ENCODE assay signal across 12 cellular contexts in genomic region chr14:20262642-20263128, GRCh38. TPM values are rescaled to one million over a fixed set of nuclear protein-coding genes. Genes with fewer than 3 reads are reported as not detected.
DNase-seq lines count a peak whose midpoint lies in the region; ATAC-seq, FAIRE-seq and TF ChIP-seq lines count a peak whose summit lies in the region.
"Had no signal": no experiment of that assay in that cellular context is flagged by ENCODE, and none has a peak within 500 bp of the region (broad histone marks: within the 10 kb centered on the region; RNA-seq: fewer than 3 reads in every experiment).

No MANE protein-coding gene starts in this region.

- H3K4me1 ChIP-seq in A549 (peaks cover 10% of the 10 kb centered on the region; the same call in 2 of the 3 replicates), SK-N-SH (ENCODE audit: control insufficient read depth in 1 of 2, insufficient read depth in 2 of 2, low read depth in 1 of 2, low read length in 1 of 2) (peaks cover 0 to 7% of the 10 kb centered on the region in 2 experiments; a peak in 1 of 4 replicates)
- H3K4me1 ChIP-seq: thyroid gland had no signal

- POLR2A ChIA-PET in A549 (lab: Yijun Ruan, JAX): no interaction called here
- POLR2A ChIA-PET in SK-N-SH (lab: Yijun Ruan, JAX): no interaction called here

- H3K27me3 ChIP-seq in SK-N-SH (ENCODE audit: insufficient read depth): no peaks in the 10 kb centered on the region
- H3K27me3 ChIP-seq: thyroid gland had no signal

- no peak for FAIRE-seq in A549 (lab: Jason Lieb, UNC)

- H3K4me3 ChIP-seq in A549: no peak overlapping the region
- no peak overlapping the region for H3K4me3 ChIP-seq in SK-N-SH (ENCODE audit: low read depth in 2 of 2, low read length in 1 of 2)
- no peak overlapping the region for H3K4me3 ChIP-seq in foreskin fibroblast (ENCODE audit: low read depth in 1 of 2, low read length in 2 of 2)
- H3K4me3 ChIP-seq: thyroid gland had no signal

- TF ChIP-seq RAD21 in A549 (conservative IDR thresholded peaks at IDR 0.05 in 1 of 2, IDR thresholded peaks at IDR 0.05 in 1 of 2) (no peak), SK-N-SH (IDR thresholded peaks at IDR 0.05; ENCODE audit: low read length) (no peak)

- no peak overlapping the region for H3K9ac ChIP-seq in SK-N-SH
- H3K9ac ChIP-seq: KMS-11 had no signal

- TF ChIP-seq POLR2A in A549 (IDR thresholded peaks at IDR 0.05; ENCODE audit: low read length): no peak

- TF ChIP-seq EP300 in A549 (IDR thresholded peaks at IDR 0.05) (no peak), SK-N-SH (IDR thresholded peaks at IDR 0.05; ENCODE audit: borderline replicate concordance in 1 of 2, low read depth in 1 of 2, low read length in 1 of 2) (no peak)

- no peaks in the 10 kb centered on the region for H3K79me2 ChIP-seq in SK-N-SH (ENCODE audit: insufficient read depth)

- no peaks in the 10 kb centered on the region for H3K36me3 ChIP-seq in SK-N-SH (replicated peaks in 1 of 2; ENCODE audit: control insufficient read depth in 1 of 2, insufficient read depth in 2 of 2, low read length in 1 of 2)
- H3K36me3 ChIP-seq: thyroid gland had no signal

- CTCF ChIA-PET in A549 (lab: Yijun Ruan, JAX) (interaction anchor here (0.7 to 0.8 kb wide), 2 partner anchors 11 to 25 kb away, joined by 3 to 4 read pairs; no protein-coding TSS in a partner anchor), SK-N-SH (lab: Yijun Ruan, JAX) (interaction anchor here (1.0 kb wide), 1 partner anchor 27 kb away, joined by 3 read pairs; no protein-coding TSS in a partner anchor)

- no peaks in the 10 kb centered on the region for H4K20me1 ChIP-seq in SK-N-SH (ENCODE audit: insufficient read depth)

- H3K4me2 ChIP-seq in A549 (peak overlapping the region; percentile 45; the same call in 2 of the 3 replicates), SK-N-SH (no peak overlapping the region)
- H3K4me2 ChIP-seq: KMS-11 had no signal

- DNase-seq in A549 (ENCODE audit: low read depth in 1 of 2, low spot score in 1 of 2): peak in 1 of 2 experiments; percentile 32
- peak; percentile 86 for DNase-seq in HCEC 1CT
- DNase-seq in SK-N-SH: no peak
- peak; percentile 53 to 91 for DNase-seq in foreskin fibroblast
- no peak for DNase-seq in central memory CD4-positive, alpha-beta T cell
- DNase-seq in midbrain (lab: John Stamatoyannopoulos, UW): no peak
- DNase-seq: NCI-H524, nucleus accumbens, thyroid gland had no signal

- no peak for TF ChIP-seq CTCF in A549 (IDR thresholded peaks at IDR 0.05)
- no peak for TF ChIP-seq CTCF in SK-N-SH (IDR thresholded peaks at IDR 0.05)
- TF ChIP-seq CTCF in foreskin fibroblast (IDR thresholded peaks at IDR 0.05; ENCODE audit: low read depth, low read length): no peak

- H3K27ac ChIP-seq in A549 (peak overlapping the region; percentile 25 to 78; a peak in 4 of 6 replicates), SK-N-SH (ENCODE audit: low read depth in 2 of 2, low read length in 1 of 2) (0 out of 4 replicates have a peak overlapping the region, but pooled peaks of 1 of the 2 experiments have one; percentile 1)
- H3K27ac ChIP-seq: KMS-11, thyroid gland had no signal

- H3F3A ChIP-seq in SK-N-SH (replicated peaks; ENCODE audit: insufficient read depth): peaks cover 3% of the 10 kb centered on the region

- ATAC-seq in A549 (peak; percentile 30 to 66; a peak in 3 of 6 replicates), GM19324 (IDR thresholded peaks at IDR 0.05; ENCODE audit: low FRiP score, unreplicated experiment) (no peak), HG02571 (IDR thresholded peaks at IDR 0.05; ENCODE audit: unreplicated experiment) (no peak)

- WGBS in A549 (ENCODE audit: missing lambda C conversion rate): 18% methylated on average over 3 of the region's 3 CpGs
- 22% methylated on average over 3 of the region's 3 CpGs for WGBS in SK-N-SH (ENCODE audit: low lambda C conversion rate)

- H3K9me3 ChIP-seq in A549 (no peaks in the 10 kb centered on the region), SK-N-SH (no peaks in the 10 kb centered on the region)
- H3K9me3 ChIP-seq: thyroid gland had no signal

- no peaks in the 10 kb centered on the region for H3K9me2 ChIP-seq in SK-N-SH

- H2AFZ ChIP-seq in SK-N-SH (ENCODE audit: low read depth): peak overlapping the region; percentile 58; the same call in 1 of the 2 replicates

TF ChIP-seq in A549, 52 proteins besides CTCF, POLR2A, EP300 and RAD21 (continues in another document):
- TF ChIP-seq, protein P1, sequence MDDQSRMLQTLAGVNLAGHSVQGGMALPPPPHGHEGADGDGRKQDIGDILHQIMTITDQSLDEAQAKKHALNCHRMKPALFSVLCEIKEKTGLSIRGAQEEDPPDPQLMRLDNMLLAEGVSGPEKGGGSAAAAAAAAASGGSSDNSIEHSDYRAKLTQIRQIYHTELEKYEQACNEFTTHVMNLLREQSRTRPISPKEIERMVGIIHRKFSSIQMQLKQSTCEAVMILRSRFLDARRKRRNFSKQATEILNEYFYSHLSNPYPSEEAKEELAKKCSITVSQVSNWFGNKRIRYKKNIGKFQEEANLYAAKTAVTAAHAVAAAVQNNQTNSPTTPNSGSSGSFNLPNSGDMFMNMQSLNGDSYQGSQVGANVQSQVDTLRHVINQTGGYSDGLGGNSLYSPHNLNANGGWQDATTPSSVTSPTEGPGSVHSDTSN (IDR thresholded peaks at IDR 0.05): no peak
- TF ChIP-seq ELK1 (IDR thresholded peaks at IDR 0.05; ENCODE audit: low read depth, low read length): no peak

TF ChIP-seq in SK-N-SH, 30 proteins besides CTCF, POLR2A, EP300 and RAD21 (continues in another document):
- TF ChIP-seq JUND (IDR thresholded peaks at IDR 0.05) (no peak), USF1 (IDR thresholded peaks at IDR 0.05; ENCODE audit: borderline replicate concordance, low read depth) (no peak), FOXM1 (IDR thresholded peaks at IDR 0.05; ENCODE audit: low read depth) (no peak), YY1 (IDR thresholded peaks at IDR 0.05; ENCODE audit: low read depth) (no peak), RFX5 (IDR thresholded peaks at IDR 0.05; ENCODE audit: low read length) (no peak), RCOR1 (IDR thresholded peaks at IDR 0.05; ENCODE audit: low read length) (no peak), EZH2phosphoT487 (IDR thresholded peaks at IDR 0.05; ENCODE audit: borderline replicate concordance, low read depth) (no peak), GABPA (IDR thresholded peaks at IDR 0.05; ENCODE audit: low read depth) (no peak), MXI1 (IDR thresholded peaks at IDR 0.05; ENCODE audit: low read depth, low read length) (no peak), SIN3A (IDR thresholded peaks at IDR 0.05; ENCODE audit: borderline replicate concordance, low read depth, low read length) (no peak), FOXJ3 (CRISPR knock-in tag; IDR thresholded peaks at IDR 0.05) (no peak)

RNA-seq across cellular contexts. Expression of gene OR11H4, which starts 23.6 kb away (rescaled TPM):
- polyA plus RNA-seq in A549 (2011; rRNA removed) (not detected in 2 replicates), A549 (2017; fragmentation: RNase III; extraction: RNeasy Plus Mini Kit Qiagen cat#74134 plus additional on column Dnase treatment) (not detected in 3 replicates), SK-N-SH (2012; rRNA removed) (not detected in 2 replicates)
- polyA plus RNA-seq in A549 (2012; cell fraction: cytosol; rRNA removed): not detected in 2 replicates
- not detected in 2 replicates for polyA plus RNA-seq in A549 (2012; cell fraction: nucleus; rRNA removed)
- polyA minus RNA-seq in A549 (2011; rRNA and poly(A)+ RNA removed): not detected in 2 replicates
- not detected in 2 replicates for polyA plus RNA-seq in SK-N-SH (2012; cell fraction: cytosol; rRNA removed)
- polyA plus RNA-seq in SK-N-SH (2012; cell fraction: nucleus; rRNA removed): not detected in 2 replicates

RNA-seq across cellular contexts. Expression of gene OR11H7, which starts 33.9 kb away (rescaled TPM):
- polyA plus RNA-seq in A549 (2011; rRNA removed) (not detected in 2 replicates), A549 (2017; fragmentation: RNase III; extraction: RNeasy Plus Mini Kit Qiagen cat#74134 plus additional on column Dnase treatment) (not detected in 3 replicates), SK-N-SH (2012; rRNA removed) (not detected in 2 replicates)
- not detected in 2 replicates for polyA plus RNA-seq in A549 (2012; cell fraction: cytosol; rRNA removed)
- not detected in 2 replicates for polyA plus RNA-seq in A549 (2012; cell fraction: nucleus; rRNA removed)
- not detected in 2 replicates for polyA minus RNA-seq in A549 (2011; rRNA and poly(A)+ RNA removed)
- polyA plus RNA-seq in SK-N-SH (2012; cell fraction: cytosol; rRNA removed): not detected in 2 replicates
- polyA plus RNA-seq in SK-N-SH (2012; cell fraction: nucleus; rRNA removed): not detected in 2 replicates

RNA-seq across cellular contexts. Expression of gene OR11H6, which starts 39.2 kb away (rescaled TPM):
- polyA plus RNA-seq in A549 (2011; rRNA removed) (not detected in 2 replicates), A549 (2017; fragmentation: RNase III; extraction: RNeasy Plus Mini Kit Qiagen cat#74134 plus additional on column Dnase treatment) (not detected in 3 replicates), SK-N-SH (2012; rRNA removed) (not detected in 2 replicates)
- not detected in 2 replicates for polyA plus RNA-seq in A549 (2012; cell fraction: cytosol; rRNA removed)
- polyA plus RNA-seq in A549 (2012; cell fraction: nucleus; rRNA removed): not detected in 2 replicates
- polyA minus RNA-seq in A549 (2011; rRNA and poly(A)+ RNA removed): not detected in 2 replicates
- not detected in 2 replicates for polyA plus RNA-seq in SK-N-SH (2012; cell fraction: cytosol; rRNA removed)
- polyA plus RNA-seq in SK-N-SH (2012; cell fraction: nucleus; rRNA removed): not detected in 2 replicates

RNA-seq across cellular contexts. Expression of gene TTC5, which starts 43.1 kb away (rescaled TPM):
- polyA plus RNA-seq in A549 (2011; rRNA removed) (21.9 and 31.2 TPM in 2 replicates), A549 (2017; fragmentation: RNase III; extraction: RNeasy Plus Mini Kit Qiagen cat#74134 plus additional on column Dnase treatment) (25.1 to 30.2 TPM (median 30.1 TPM) in 3 replicates), SK-N-SH (2012; rRNA removed) (14.6 and 15.7 TPM in 2 replicates)
- polyA plus RNA-seq in A549 (2012; cell fraction: cytosol; rRNA removed): 9.9 and 10.8 TPM in 2 replicates
- 7.2 and 8.3 TPM in 2 replicates for polyA plus RNA-seq in A549 (2012; cell fraction: nucleus; rRNA removed)
- 31.1 and 34.1 TPM in 2 replicates for polyA minus RNA-seq in A549 (2011; rRNA and poly(A)+ RNA removed)
- 19.0 and 25.6 TPM in 2 replicates for polyA plus RNA-seq in SK-N-SH (2012; cell fraction: cytosol; rRNA removed)
- 12.0 and 13.5 TPM in 2 replicates for polyA plus RNA-seq in SK-N-SH (2012; cell fraction: nucleus; rRNA removed)

Comparison
In these comparisons a context has a peak if more than half of its experiments do, and no peak if none do; other contexts are left out.
1. ATAC-seq: peak in A549 (2 of 2); none in GM19324 (single experiment) and HG02571 (single experiment).
2. DNase-seq: peak in HCEC 1CT (single experiment) and foreskin fibroblast (2 of 2); none in SK-N-SH (single experiment), central memory CD4-positive, alpha-beta T cell (single experiment) and midbrain (single experiment).